ENCODE assay signal across 32 cellular contexts in the genomic region with DNA sequence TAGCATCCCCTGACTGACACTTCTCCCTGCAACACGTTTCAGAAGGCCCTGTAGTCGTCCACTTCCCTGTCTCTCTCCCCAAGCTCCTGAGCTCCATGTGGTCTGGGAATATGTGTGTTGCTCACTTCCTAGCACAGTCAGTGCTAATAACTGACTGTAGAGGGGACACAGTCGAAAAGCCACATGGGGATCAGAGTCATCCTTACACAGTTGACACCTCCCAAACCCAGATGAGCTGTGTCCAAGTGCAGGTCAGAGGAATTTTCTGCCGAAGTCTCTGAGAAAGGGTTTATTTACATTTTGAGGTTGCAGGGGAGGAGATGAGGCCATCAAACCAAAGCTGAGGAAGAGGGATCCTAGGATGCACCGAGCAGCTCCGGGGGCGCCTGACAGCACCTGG. TPM values are rescaled to one million over a fixed set of nuclear protein-coding genes. Genes with fewer than 3 reads are reported as not detected.
"Had no signal": no experiment of that assay in that cellular context is flagged by ENCODE, and none has a peak within 500 bp of the region (broad histone marks: within the 10 kb centered on the region; RNA-seq: fewer than 3 reads in every experiment).

No MANE protein-coding gene starts in this region.

- H3K4me1 Mint-ChIP-seq: activated naive CD8-positive, alpha-beta T cell treated with anti-CD3 and anti-CD28 coated beads, Interleukin-2, amount 10 ng/mL, durations not matched to agents 7 days and 5 days had no signal

- H3K9me3 ChIP-seq: heart left ventricle, lower lobe of right lung, right lobe of liver, testis, transverse colon had no signal

- FAIRE-seq: astrocyte, urothelium cell line had no signal

- H3K36me3 ChIP-seq: brain microvascular endothelial cell, heart left ventricle, lower lobe of right lung, right lobe of liver, transverse colon had no signal

- ATAC-seq: activated T-cell treated with anti-CD3 and anti-CD28 coated beads, Interleukin-2, amount 50 U/mL, for 72 hours; heart left ventricle; left lobe of liver; lower lobe of right lung; naive thymus-derived CD8-positive, alpha-beta T cell; right lobe of liver; stimulated activated naive CD8-positive, alpha-beta T cell treated with anti-CD3 and anti-CD28 coated beads, Interleukin-15, Interleukin-2, amounts not matched to agents 100 U/mL and 50 U/mL, for 24 hours had no signal

- H3K4me3 ChIP-seq: coronary artery, dorsolateral prefrontal cortex, heart left ventricle, lower lobe of right lung, right lobe of liver, skin epidermis, testis, transverse colon had no signal

- H3K9me3 Mint-ChIP-seq: activated naive CD8-positive, alpha-beta T cell treated with anti-CD3 and anti-CD28 coated beads, Interleukin-2, amount 10 ng/mL, durations not matched to agents 7 days and 5 days; activated T-cell treated with anti-CD3 and anti-CD28 coated beads, Interleukin-2, amount 50 U/mL, for 72 hours; naive thymus-derived CD8-positive, alpha-beta T cell; T-helper 2 cell treated with Interferon-gamma antibody and Interleukin-4, amounts not matched to agents 5 μg/mL and 100 μg/mL, for 36 hours had no signal

- H3K36me3 Mint-ChIP-seq: activated naive CD8-positive, alpha-beta T cell treated with anti-CD3 and anti-CD28 coated beads, Interleukin-2, amount 10 ng/mL, durations not matched to agents 7 days and 5 days; naive thymus-derived CD8-positive, alpha-beta T cell had no signal

- H3K4me3 Mint-ChIP-seq: activated naive CD8-positive, alpha-beta T cell treated with anti-CD3 and anti-CD28 coated beads, Interleukin-2, amount 10 ng/mL, durations not matched to agents 7 days and 5 days; activated T-cell treated with anti-CD3 and anti-CD28 coated beads, Interleukin-2, amount 50 U/mL, for 72 hours; naive thymus-derived CD8-positive, alpha-beta T cell; T-helper 2 cell treated with Interferon-gamma antibody and Interleukin-4, amounts not matched to agents 5 μg/mL and 100 μg/mL, for 36 hours had no signal

- DNase-seq: activated CD4-positive, alpha-beta T cell treated with anti-CD3 and anti-CD28 coated beads for 4 hours; activated CD4-positive, alpha-beta T cell treated with anti-CD3 and anti-CD28 coated beads, Interleukin-2, amount 50 U/mL, for 4 hours; activated naive CD4-positive, alpha-beta T cell treated with Interleukin-2 at 50 U/mL for 16 hours; activated naive CD8-positive, alpha-beta T cell treated with anti-CD3 and anti-CD28 coated beads, Interleukin-2, amount 10 ng/mL, durations not matched to agents 7 days and 5 days; activated T-cell treated with anti-CD3 and anti-CD28 coated beads for 4 hours; activated T-cell treated with anti-CD3 and anti-CD28 coated beads, Interleukin-2, amount 50 U/mL, for 72 hours; brain microvascular endothelial cell; dorsolateral prefrontal cortex; effector memory CD4-positive, alpha-beta T cell; lower lobe of right lung; mesenchymal stem cell; naive thymus-derived CD8-positive, alpha-beta T cell; right lobe of liver; stimulated activated CD4-positive, alpha-beta T cell treated with anti-CD3 and anti-CD28 coated beads, Interleukin-12 subunit alpha, Interleukin-12 subunit beta, amount 100 ng/mL, for 4 hours; stimulated activated CD4-positive, alpha-beta T cell treated with anti-CD3 and anti-CD28 coated beads, Interleukin-4, amount 100 ng/mL, for 1 hour; stimulated activated naive CD8-positive, alpha-beta T cell treated with anti-CD3 and anti-CD28 coated beads, Interleukin-15, Interleukin-2, amounts not matched to agents 100 U/mL and 50 U/mL, for 24 hours; testis; transverse colon had no signal

- H3K27ac Mint-ChIP-seq: activated naive CD8-positive, alpha-beta T cell treated with anti-CD3 and anti-CD28 coated beads, Interleukin-2, amount 10 ng/mL, durations not matched to agents 7 days and 5 days; activated T-cell treated with anti-CD3 and anti-CD28 coated beads, Interleukin-2, amount 50 U/mL, for 72 hours; naive thymus-derived CD8-positive, alpha-beta T cell; T-helper 2 cell treated with Interferon-gamma antibody and Interleukin-4, amounts not matched to agents 5 μg/mL and 100 μg/mL, for 36 hours had no signal

- H3K27ac ChIP-seq: brain microvascular endothelial cell, coronary artery, lower lobe of right lung, right lobe of liver, skin epidermis, testis, VCaP had no signal

- H3K27me3 ChIP-seq: testis had no signal

RNA-seq across cellular contexts. Expression of a gene that starts 3.5 kb away (rescaled TPM):
- total RNA-seq: activated naive CD8-positive, alpha-beta T cell treated with anti-CD3 and anti-CD28 coated beads, Interleukin-2, amount 10 ng/mL, durations not matched to agents 7 days and 5 days; activated T-cell treated with anti-CD3 and anti-CD28 coated beads, Interleukin-2, amount 50 U/mL, for 72 hours; epithelial cell of proximal tubule; naive thymus-derived CD8-positive, alpha-beta T cell had no signal
- polyA plus RNA-seq: naive thymus-derived CD8-positive, alpha-beta T cell had no signal

RNA-seq across cellular contexts. Expression of a gene that starts 22.1 kb away (rescaled TPM):
- total RNA-seq: activated naive CD8-positive, alpha-beta T cell treated with anti-CD3 and anti-CD28 coated beads, Interleukin-2, amount 10 ng/mL, durations not matched to agents 7 days and 5 days; activated T-cell treated with anti-CD3 and anti-CD28 coated beads, Interleukin-2, amount 50 U/mL, for 72 hours; astrocyte; cardiac septum; cerebellum; epithelial cell of proximal tubule; heart left ventricle; kidney epithelial cell; left lobe of liver; lower lobe of right lung; naive thymus-derived CD8-positive, alpha-beta T cell; osteocyte; posterior vena cava; right lobe of liver; transverse colon had no signal
- polyA plus RNA-seq: heart left ventricle; naive thymus-derived CD8-positive, alpha-beta T cell had no signal

RNA-seq across cellular contexts. Expression of a gene that starts 27.1 kb away (rescaled TPM):
- total RNA-seq: astrocyte, epithelial cell of proximal tubule, kidney epithelial cell had no signal
- polyA plus RNA-seq: naive thymus-derived CD8-positive, alpha-beta T cell had no signal

RNA-seq across cellular contexts. Expression of a gene that starts 47.1 kb away (rescaled TPM):
- total RNA-seq: activated naive CD8-positive, alpha-beta T cell treated with anti-CD3 and anti-CD28 coated beads, Interleukin-2, amount 10 ng/mL, durations not matched to agents 7 days and 5 days; activated T-cell treated with anti-CD3 and anti-CD28 coated beads, Interleukin-2, amount 50 U/mL, for 72 hours; astrocyte; epithelial cell of proximal tubule; naive thymus-derived CD8-positive, alpha-beta T cell; osteocyte had no signal
